Comparison of ENCODE assay signal across 11 cellular contexts in the genomic region with DNA sequence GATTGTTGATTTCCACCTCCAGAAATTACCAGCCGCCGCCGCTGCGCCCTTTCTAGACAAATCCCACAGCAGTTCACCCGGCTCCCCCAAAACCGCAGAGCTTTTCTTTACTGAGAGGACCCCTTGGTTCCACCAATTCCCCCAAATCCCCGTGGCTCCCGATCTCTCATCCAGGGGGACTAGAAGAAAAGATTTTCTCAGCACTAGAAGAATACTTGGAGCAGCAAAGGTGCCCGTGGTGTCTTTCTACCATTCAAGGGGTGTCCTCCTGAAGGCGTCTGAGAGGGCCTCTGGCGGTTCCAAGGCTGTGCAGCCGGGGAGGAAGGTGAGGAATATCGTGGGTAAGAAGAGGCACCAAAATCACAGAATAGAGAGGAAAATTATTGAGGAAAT. TPM values are rescaled to one million over a fixed set of nuclear protein-coding genes. Genes with fewer than 3 reads are reported as not detected.
DNase-seq lines count a peak whose midpoint lies in the region; ATAC-seq and TF ChIP-seq lines count a peak whose summit lies in the region.
"Had no signal": no experiment of that assay in that cellular context is flagged by ENCODE, and none has a peak within 500 bp of the region (broad histone marks: within the 10 kb centered on the region; RNA-seq: fewer than 3 reads in every experiment).

No MANE protein-coding gene starts in this region.

- H3F3A ChIP-seq in smooth muscle cell (ENCODE audit: low read depth), result no peaks in the 10 kb centered on the region

- H3K9me3 ChIP-seq in SJSA1 (replicated peaks) (no peaks in the 10 kb centered on the region), gastroesophageal sphincter (no peaks in the 10 kb centered on the region), smooth muscle cell (replicated peaks; ENCODE audit: low read depth) (no peaks in the 10 kb centered on the region)

- peaks cover 6% of the 10 kb centered on the region for H4K20me1 ChIP-seq in smooth muscle cell (ENCODE audit: low read depth)

- WGBS in gastroesophageal sphincter (ENCODE audit: low coverage in 1 of 2), 2 donors, result 1 to 33% methylated on average over 5 to 8 of the region's 13 CpGs
- WGBS in smooth muscle cell (ENCODE audit: low lambda C conversion rate), result 16% methylated on average over 13 of the region's 13 CpGs

- TF ChIP-seq POLR2A in gastroesophageal sphincter (IDR thresholded peaks at IDR 0.05), result no peak

- H3K79me2 ChIP-seq in smooth muscle cell (ENCODE audit: low read depth), result no peaks in the 10 kb centered on the region

- ATAC-seq in gastroesophageal sphincter, result no peak
- ATAC-seq in HG03442 (IDR thresholded peaks at IDR 0.05; ENCODE audit: unreplicated experiment), result no peak
- ATAC-seq: left cardiac atrium had no signal

- peak in 1 of 4 experiments; percentile 16 for TF ChIP-seq CTCF in gastroesophageal sphincter (IDR thresholded peaks at IDR 0.05)
- TF ChIP-seq CTCF in smooth muscle cell (IDR thresholded peaks at IDR 0.05; ENCODE audit: borderline replicate concordance, insufficient read depth, poor library complexity, severe bottlenecking), result no peak
- no peak for TF ChIP-seq CTCF in GM20000 (IDR thresholded peaks at IDR 0.05; ENCODE audit: extremely low read depth, missing control alignments)

- H2AFZ ChIP-seq in smooth muscle cell (ENCODE audit: low read depth), result no peak overlapping the region

- peak in 1 of 2 experiments; percentile 31 for DNase-seq in SJSA1 (ENCODE audit: low read depth in 1 of 2, low spot score in 2 of 2)
- DNase-seq in smooth muscle cell (lab: John Stamatoyannopoulos, UW; ENCODE audit: unreplicated experiment), result no peak
- DNase-seq in NCI-H1694 treated with DMSO at 0.1 percent for 48 hours (lab: John Stamatoyannopoulos, UW), result no peak
- DNase-seq in GM20000 (ENCODE audit: low spot score), result no peak
- DNase-seq: activated CD4-positive, alpha-beta memory T cell treated with anti-CD3 and anti-CD28 coated beads for 36 hours; CD4-positive, CD25-positive, alpha-beta regulatory T cell; left cardiac atrium; NCI-H524; SW 1271 had no signal

- no peak for TF ChIP-seq EP300 in gastroesophageal sphincter (IDR thresholded peaks at IDR 0.05)

- H3K4me3 ChIP-seq in SJSA1 (peak overlapping the region; percentile 39), gastroesophageal sphincter (peak overlapping the region; percentile 60 to 79), smooth muscle cell (peak overlapping the region; percentile 23)

- H3K36me3 ChIP-seq in SJSA1, result peaks cover 2% of the 10 kb centered on the region; the same call in 1 of the 2 replicates
- no peaks in the 10 kb centered on the region for H3K36me3 ChIP-seq in gastroesophageal sphincter
- H3K36me3 ChIP-seq in smooth muscle cell (ENCODE audit: low read depth), result no peaks in the 10 kb centered on the region

- H3K4me1 ChIP-seq in SJSA1 (replicated peaks) (peaks cover 39% of the 10 kb centered on the region), gastroesophageal sphincter (peaks cover 0 to 52% (median 20%) of the 10 kb centered on the region in 3 donors), smooth muscle cell (ENCODE audit: low read depth) (peaks cover under 1% of the 10 kb centered on the region)

- H3K4me2 ChIP-seq in smooth muscle cell, result peak overlapping the region; percentile 79

- no peak overlapping the region for H3K27ac ChIP-seq in SJSA1
- H3K27ac ChIP-seq in gastroesophageal sphincter, result peak overlapping the region; percentile 90 to 99 (median 98)
- no peak overlapping the region for H3K27ac ChIP-seq in smooth muscle cell (ENCODE audit: low read depth)

- no peak overlapping the region for H3K9ac ChIP-seq in smooth muscle cell (ENCODE audit: low read depth)

- no peaks in the 10 kb centered on the region for H3K27me3 ChIP-seq in SJSA1 (replicated peaks)
- H3K27me3 ChIP-seq in gastroesophageal sphincter, result no peaks in the 10 kb centered on the region
- peaks cover 100% of the 10 kb centered on the region for H3K27me3 ChIP-seq in smooth muscle cell (ENCODE audit: low read depth)

RNA-seq across cellular contexts. Expression of gene HOXA2, which starts 13.5 kb away (rescaled TPM):
- total RNA-seq in SJSA1 (2014; rRNA removed; shearing (Covaris generic)), result 0.47 and 2.3 TPM in 2 replicates
- total RNA-seq in gastroesophageal sphincter (1 to 10 TPM; 3.1 to 7.0 (median 5.0) TPM), smooth muscle cell (not detected in 2 replicates)
- not detected in 2 replicates for polyA plus RNA-seq in smooth muscle cell
- total RNA-seq: activated CD4-positive, alpha-beta memory T cell treated with anti-CD3 and anti-CD28 coated beads for 36 hours; CD4-positive, CD25-positive, alpha-beta regulatory T cell had no signal

RNA-seq across cellular contexts. Expression of gene HOXA4, which starts 14.5 kb away (rescaled TPM):
- total RNA-seq in SJSA1 (2014; rRNA removed; shearing (Covaris generic)), result 0.58 TPM in 1 of 2 replicates, not detected in the other
- total RNA-seq in gastroesophageal sphincter, result 10 to 100 TPM in 3 of 4 donors, 1 to 10 TPM in 1; 8.6 to 20.2 (median 15.3) TPM
- 1.4 TPM in 1 of 2 replicates, not detected in the other for total RNA-seq in smooth muscle cell
- polyA plus RNA-seq in smooth muscle cell, result 0.22 TPM in 1 of 2 replicates, not detected in the other
- total RNA-seq: activated CD4-positive, alpha-beta memory T cell treated with anti-CD3 and anti-CD28 coated beads for 36 hours; CD4-positive, CD25-positive, alpha-beta regulatory T cell had no signal

RNA-seq across cellular contexts. Expression of gene HOXA1, which starts 20.2 kb away (rescaled TPM):
- total RNA-seq in SJSA1 (2014; rRNA removed; shearing (Covaris generic)), result 2.0 and 5.8 TPM in 2 replicates
- total RNA-seq in gastroesophageal sphincter (1 to 10 TPM in 1 of 4 donors, under 1 TPM in 2, not detected in 1; 0.23 to 2.3 (median 0.27) TPM), smooth muscle cell (0.40 TPM in 1 of 2 replicates, not detected in the other)
- polyA plus RNA-seq in smooth muscle cell, result not detected in 2 replicates

RNA-seq across cellular contexts. Expression of gene HOXA5, which starts 27.5 kb away (rescaled TPM):
- total RNA-seq in SJSA1 (2014; rRNA removed; shearing (Covaris generic)), result 0.79 and 0.81 TPM in 2 replicates
- 10 to 100 TPM; 11.0 to 34.6 (median 29.3) TPM for total RNA-seq in gastroesophageal sphincter
- 0.67 and 2.1 TPM in 2 replicates for total RNA-seq in smooth muscle cell
- 0.11 and 0.98 TPM in 2 replicates for polyA plus RNA-seq in smooth muscle cell
- total RNA-seq: activated CD4-positive, alpha-beta memory T cell treated with anti-CD3 and anti-CD28 coated beads for 36 hours; CD4-positive, CD25-positive, alpha-beta regulatory T cell had no signal
- polyA plus RNA-seq: CD4-positive, CD25-positive, alpha-beta regulatory T cell had no signal

RNA-seq across cellular contexts. Expression of gene HOXA6, which starts 31.6 kb away (rescaled TPM):
- total RNA-seq in SJSA1 (2014; rRNA removed; shearing (Covaris generic)), result 0.79 TPM in 1 of 2 replicates, not detected in the other
- total RNA-seq in gastroesophageal sphincter, result 10 to 100 TPM in 1 of 4 donors, under 1 TPM in 1, not detected in 2; 0.46 to 12.7 TPM
- total RNA-seq in smooth muscle cell, result 0.58 TPM in 1 of 2 replicates, not detected in the other
- polyA plus RNA-seq in smooth muscle cell, result 0.56 TPM in 1 of 2 replicates, not detected in the other
- total RNA-seq: activated CD4-positive, alpha-beta memory T cell treated with anti-CD3 and anti-CD28 coated beads for 36 hours; CD4-positive, CD25-positive, alpha-beta regulatory T cell; left cardiac atrium had no signal
- polyA plus RNA-seq: CD4-positive, CD25-positive, alpha-beta regulatory T cell had no signal

Comparison
In these comparisons a context has a peak if more than half of its experiments do, and no peak if none do; other contexts are left out.
1. H3K27ac ChIP-seq: peak in gastroesophageal sphincter (4 of 4); none in SJSA1 (single experiment) and smooth muscle cell (single experiment).
2. Peak in every context shown above with its lines, with median percentiles within 50 percentile points of each other: H3K4me3 ChIP-seq.